In the genomic region with DNA sequence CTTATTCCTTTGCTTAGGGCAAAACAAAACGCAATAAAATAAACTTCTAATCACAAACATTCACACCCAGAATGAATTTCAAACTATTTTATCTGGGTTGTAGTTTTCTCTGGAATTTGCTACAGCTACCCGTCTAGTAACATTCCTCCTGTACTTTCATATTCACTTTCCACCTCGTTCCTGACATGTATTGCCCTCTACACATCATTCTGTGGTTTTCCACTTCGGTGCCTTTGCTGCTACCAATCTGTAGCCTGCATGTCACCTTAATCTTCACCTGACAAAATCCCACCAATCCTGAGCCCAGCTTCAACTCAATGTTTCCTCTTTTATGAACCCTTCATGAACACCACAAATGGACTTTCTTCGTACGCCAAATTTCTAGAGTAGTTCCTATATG, we compare ENCODE assay signal across 28 cellular contexts.
"Had no signal": no experiment of that assay in that cellular context is flagged by ENCODE, and none has a peak within 500 bp of the region (broad histone marks: within the 10 kb centered on the region; RNA-seq: fewer than 3 reads in every experiment).

No MANE protein-coding gene starts in this region.

- FAIRE-seq: astrocyte, bronchial epithelial cell, colon had no signal

- DNase-seq: activated B cell treated with CpG ODN at 0.5 μM for 24 hours; activated CD4-positive, alpha-beta T cell treated with anti-CD3 and anti-CD28 coated beads for 48 hours; activated CD4-positive, alpha-beta T cell treated with anti-CD3 and anti-CD28 coated beads, Interleukin-2, amount 50 U/mL, for 1 hour; activated CD4-positive, alpha-beta T cell treated with anti-CD3 and anti-CD28 coated beads, Interleukin-2, amount 50 U/mL, for 48 hours; activated CD8-positive, alpha-beta memory T cell treated with anti-CD3 and anti-CD28 coated beads for 24 hours; activated CD8-positive, alpha-beta T cell treated with anti-CD3 and anti-CD28 coated beads for 36 hours; activated effector memory CD4-positive, alpha-beta T cell treated with Interleukin-2 at 50 U/mL for 16 hours; activated gamma-delta T cell treated with Interleukin-2 at 50 U/mL for 16 hours; activated naive CD4-positive, alpha-beta T cell treated with anti-CD3 and anti-CD28 coated beads, Interleukin-2, amount 50 U/mL, for 16 hours; activated naive CD4-positive, alpha-beta T cell treated with Interleukin-2 at 50 U/mL for 16 hours; activated T-cell treated with anti-CD3 and anti-CD28 coated beads, Interleukin-2, amount 50 U/mL, for 4 hours; amniotic stem cell; anterior cingulate cortex; brain microvascular endothelial cell; cortex of kidney; dermis blood vessel endothelial cell; effector CD4-positive, alpha-beta T cell; effector memory CD8-positive, alpha-beta T cell; erythroblast; foreskin keratinocyte; gastrocnemius medialis; T-helper 1 cell; T-helper 17 cell; T1000; WERI-Rb-1 had no signal
